ENCODE assay signal across 8 cellular contexts in the genomic region with DNA sequence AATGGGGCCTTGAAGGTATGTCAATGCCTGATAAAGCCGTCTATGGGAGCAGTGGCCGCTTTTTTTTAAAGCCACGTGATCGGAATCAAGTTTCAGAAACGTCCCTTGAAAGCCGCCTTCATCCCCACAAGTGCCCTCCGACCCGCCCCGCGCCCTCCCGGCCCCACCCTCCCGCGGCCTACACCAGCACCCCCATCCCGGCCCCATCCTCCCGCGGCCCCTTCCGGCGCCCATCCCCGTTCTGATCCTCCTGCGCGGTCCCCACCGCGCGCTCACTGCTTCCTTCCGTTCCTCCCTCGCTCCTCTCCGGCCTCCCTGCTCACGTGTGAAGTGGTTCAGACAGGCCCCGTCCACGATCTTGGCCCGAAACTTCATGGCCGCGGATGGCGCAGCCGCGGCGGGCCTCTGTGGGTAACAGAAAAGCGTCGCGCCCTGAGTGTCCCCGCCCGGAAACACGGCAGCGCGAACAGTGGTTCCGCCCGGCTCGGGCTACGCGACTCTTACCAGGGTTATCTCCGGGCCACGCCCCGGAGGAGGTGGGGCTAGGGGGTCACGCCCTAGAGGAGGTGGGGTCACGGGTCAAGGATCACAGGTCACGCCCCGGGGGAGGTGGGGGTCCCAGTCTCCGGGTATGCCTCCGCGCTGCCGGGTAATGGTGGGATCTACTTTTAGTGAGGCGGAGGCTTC. TPM values are rescaled to one million over a fixed set of nuclear protein-coding genes. Genes with fewer than 3 reads are reported as not detected.
DNase-seq lines count a peak whose midpoint lies in the region; ATAC-seq and TF ChIP-seq lines count a peak whose summit lies in the region.

A gene (minus strand): TSS at position 471 of the 687 bp plus-strand sequence. CDS start 96 bp downstream, at position 375.

- H3K27ac ChIP-seq in BLaER1 treated with 17β-estradiol and CSF1 and Interleukin-3, amounts not matched to agents 10 nM and 100 nM: peak within 1 kb of the TSS; percentile 75 to 92 (median 86)
- peak within 1 kb of the TSS; percentile 76 to 92 for H3K27ac ChIP-seq in coronary artery

- H3K4me1 ChIP-seq in BLaER1 treated with 17β-estradiol and CSF1 and Interleukin-3, amounts not matched to agents 10 nM and 100 nM: peaks cover 11 to 21% (median 14%) of the 10 kb centered on the region in 10 experiments

- intact Hi-C loops in activated CD4-positive, alpha-beta T cell treated with anti-CD3 and anti-CD28 coated beads, Interleukin-2, amount 10 ng/mL, durations not matched to agents 24 days and 14 days (cut with micrococcal nuclease): loop anchor here (1.0 kb wide), 3 partner anchors 12 to 109 kb away; a partner anchor contains a TSS
- intact Hi-C loops in left colon (cut with DNase I, micrococcal nuclease): no loop called here

- no peaks in the 10 kb centered on the region for H4K20me1 ChIP-seq in BLaER1 treated with 17β-estradiol and CSF1 and Interleukin-3, amounts not matched to agents 10 nM and 100 nM

- H3K27me3 ChIP-seq in BLaER1 treated with 17β-estradiol and CSF1 and Interleukin-3, amounts not matched to agents 10 nM and 100 nM: no peaks in the 10 kb centered on the region

- peaks cover 35% of the 10 kb centered on the region for H3K36me3 Mint-ChIP-seq in activated CD4-positive, alpha-beta T cell treated with anti-CD3 and anti-CD28 coated beads, Interleukin-2, amount 10 ng/mL, durations not matched to agents 24 days and 14 days (ENCODE audit: low read depth)

- H3K36me3 ChIP-seq in BLaER1 treated with 17β-estradiol and CSF1 and Interleukin-3, amounts not matched to agents 10 nM and 100 nM: peaks cover 40 to 43% (median 41%) of the 10 kb centered on the region in 11 experiments

- H3K27me3 Mint-ChIP-seq in activated CD4-positive, alpha-beta T cell treated with anti-CD3 and anti-CD28 coated beads, Interleukin-2, amount 10 ng/mL, durations not matched to agents 24 days and 14 days: peaks cover 5% of the 10 kb centered on the region

- ATAC-seq in GM19324 (IDR thresholded peaks at IDR 0.05; ENCODE audit: low FRiP score, unreplicated experiment) (peak; percentile 99), HG03460 (IDR thresholded peaks at IDR 0.05; ENCODE audit: unreplicated experiment) (peak; percentile 99), left colon (peak; percentile 99)

- no peaks in the 10 kb centered on the region for H3K9me3 Mint-ChIP-seq in activated CD4-positive, alpha-beta T cell treated with anti-CD3 and anti-CD28 coated beads, Interleukin-2, amount 10 ng/mL, durations not matched to agents 24 days and 14 days

- H3K27ac Mint-ChIP-seq in activated CD4-positive, alpha-beta T cell treated with anti-CD3 and anti-CD28 coated beads, Interleukin-2, amount 10 ng/mL, durations not matched to agents 24 days and 14 days: peak within 1 kb of the TSS; percentile 97

- no peaks in the 10 kb centered on the region for H3K9me3 ChIP-seq in BLaER1 treated with 17β-estradiol and CSF1 and Interleukin-3, amounts not matched to agents 10 nM and 100 nM (replicated peaks in 1 of 11)

- peak within 1 kb of the TSS; percentile 77 to 100 (median 94) for H3K4me2 ChIP-seq in BLaER1 treated with 17β-estradiol and CSF1 and Interleukin-3, amounts not matched to agents 10 nM and 100 nM

- peak within 1 kb of the TSS; percentile 80 to 89 (median 85) for H3K9ac ChIP-seq in BLaER1 treated with 17β-estradiol and CSF1 and Interleukin-3, amounts not matched to agents 10 nM and 100 nM

- TF ChIP-seq CTCF in coronary artery (IDR thresholded peaks at IDR 0.05): no peak

- peak; percentile 77 for DNase-seq in NCI-H526 treated with DMSO at 0.1 percent for 48 hours (lab: John Stamatoyannopoulos, UW)
- DNase-seq in activated CD4-positive, alpha-beta T cell treated with anti-CD3 and anti-CD28 coated beads, Interleukin-2, amount 10 ng/mL, durations not matched to agents 24 days and 14 days: peak; percentile 98
- peak; percentile 97 for DNase-seq in coronary artery (ENCODE audit: low spot score)
- DNase-seq in left colon: peak; percentile 91 to 93
- peak; percentile 94 for DNase-seq in stimulated activated CD4-positive, alpha-beta T cell treated with anti-CD3 and anti-CD28 coated beads, Interleukin-1b, Interleukin-23, amount 100 ng/mL, for 48 hours

- peak within 1 kb of the TSS; percentile 71 to 86 (median 75) for H3K4me3 ChIP-seq in BLaER1 treated with 17β-estradiol and CSF1 and Interleukin-3, amounts not matched to agents 10 nM and 100 nM
- H3K4me3 ChIP-seq in coronary artery: peak within 1 kb of the TSS; percentile 85

- peak within 1 kb of the TSS; percentile 94 for H3K4me3 Mint-ChIP-seq in activated CD4-positive, alpha-beta T cell treated with anti-CD3 and anti-CD28 coated beads, Interleukin-2, amount 10 ng/mL, durations not matched to agents 24 days and 14 days

- peaks cover 16% of the 10 kb centered on the region for H3K4me1 Mint-ChIP-seq in activated CD4-positive, alpha-beta T cell treated with anti-CD3 and anti-CD28 coated beads, Interleukin-2, amount 10 ng/mL, durations not matched to agents 24 days and 14 days

RNA-seq across cellular contexts. Expression of the gene that starts here (rescaled TPM):
- 32.3 and 35.9 TPM in 2 replicates for total RNA-seq in activated CD4-positive, alpha-beta T cell treated with anti-CD3 and anti-CD28 coated beads, Interleukin-2, amount 10 ng/mL, durations not matched to agents 24 days and 14 days
- 10 to 100 TPM; 38.7 to 41.0 TPM for total RNA-seq in left colon

Comparison
In these comparisons a context has a peak if more than half of its experiments do, and no peak if none do; other contexts are left out.
1. Peak in every context shown above with its lines: DNase-seq, ATAC-seq, H3K4me3 ChIP-seq and H3K27ac ChIP-seq.